In the genomic region with DNA sequence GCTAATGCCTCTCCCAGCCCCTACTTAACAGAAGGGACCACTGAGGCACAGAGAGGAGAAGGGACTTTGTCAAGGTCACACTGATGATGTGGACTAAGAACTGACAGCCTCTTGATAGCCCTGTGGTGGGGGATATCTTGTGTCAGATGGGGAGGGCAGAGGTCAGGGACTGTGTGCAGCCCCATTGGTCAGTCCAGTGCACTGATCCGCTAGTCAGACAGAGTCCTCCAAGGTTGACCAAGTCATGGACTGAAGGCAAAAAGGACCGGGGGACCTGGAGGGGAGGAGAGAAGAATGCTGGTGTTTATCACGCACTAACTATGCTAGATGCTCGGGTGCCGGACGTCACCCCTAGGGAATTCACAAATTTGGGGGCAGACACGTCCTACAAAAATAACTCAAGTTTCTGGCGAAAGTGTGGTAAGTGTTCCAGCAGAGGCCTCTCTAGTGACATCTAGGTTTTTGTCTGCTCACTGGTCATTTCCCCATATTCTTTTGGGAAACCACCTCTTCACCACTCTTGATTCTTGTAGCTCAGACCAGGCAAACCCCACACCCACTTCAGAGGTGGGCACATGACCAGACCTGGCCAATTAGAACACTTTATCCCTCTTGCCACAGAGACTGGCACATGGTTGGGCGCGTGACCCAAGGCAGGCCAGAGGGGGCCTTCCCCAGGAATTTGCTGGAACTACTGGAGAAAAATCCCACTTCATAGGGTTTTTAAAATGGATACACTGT, we compare ENCODE assay signal across 1 cellular context.
TF ChIP-seq lines count a peak whose summit lies in the region.

No MANE protein-coding gene starts in this region.

TF ChIP-seq in GM12878, 131 proteins besides CTCF, POLR2A, EP300 and RAD21 (continued from another document and continues in another):
- TF ChIP-seq, protein P1, sequence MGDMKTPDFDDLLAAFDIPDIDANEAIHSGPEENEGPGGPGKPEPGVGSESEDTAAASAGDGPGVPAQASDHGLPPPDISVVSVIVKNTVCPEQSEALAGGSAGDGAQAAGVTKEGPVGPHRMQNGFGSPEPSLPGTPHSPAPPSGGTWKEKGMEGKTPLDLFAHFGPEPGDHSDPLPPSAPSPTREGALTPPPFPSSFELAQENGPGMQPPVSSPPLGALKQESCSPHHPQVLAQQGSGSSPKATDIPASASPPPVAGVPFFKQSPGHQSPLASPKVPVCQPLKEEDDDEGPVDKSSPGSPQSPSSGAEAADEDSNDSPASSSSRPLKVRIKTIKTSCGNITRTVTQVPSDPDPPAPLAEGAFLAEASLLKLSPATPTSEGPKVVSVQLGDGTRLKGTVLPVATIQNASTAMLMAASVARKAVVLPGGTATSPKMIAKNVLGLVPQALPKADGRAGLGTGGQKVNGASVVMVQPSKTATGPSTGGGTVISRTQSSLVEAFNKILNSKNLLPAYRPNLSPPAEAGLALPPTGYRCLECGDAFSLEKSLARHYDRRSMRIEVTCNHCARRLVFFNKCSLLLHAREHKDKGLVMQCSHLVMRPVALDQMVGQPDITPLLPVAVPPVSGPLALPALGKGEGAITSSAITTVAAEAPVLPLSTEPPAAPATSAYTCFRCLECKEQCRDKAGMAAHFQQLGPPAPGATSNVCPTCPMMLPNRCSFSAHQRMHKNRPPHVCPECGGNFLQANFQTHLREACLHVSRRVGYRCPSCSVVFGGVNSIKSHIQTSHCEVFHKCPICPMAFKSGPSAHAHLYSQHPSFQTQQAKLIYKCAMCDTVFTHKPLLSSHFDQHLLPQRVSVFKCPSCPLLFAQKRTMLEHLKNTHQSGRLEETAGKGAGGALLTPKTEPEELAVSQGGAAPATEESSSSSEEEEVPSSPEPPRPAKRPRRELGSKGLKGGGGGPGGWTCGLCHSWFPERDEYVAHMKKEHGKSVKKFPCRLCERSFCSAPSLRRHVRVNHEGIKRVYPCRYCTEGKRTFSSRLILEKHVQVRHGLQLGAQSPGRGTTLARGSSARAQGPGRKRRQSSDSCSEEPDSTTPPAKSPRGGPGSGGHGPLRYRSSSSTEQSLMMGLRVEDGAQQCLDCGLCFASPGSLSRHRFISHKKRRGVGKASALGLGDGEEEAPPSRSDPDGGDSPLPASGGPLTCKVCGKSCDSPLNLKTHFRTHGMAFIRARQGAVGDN (IDR thresholded peaks at IDR 0.05), result peak; percentile 89
- TF ChIP-seq NRF1 (conservative IDR thresholded peaks at IDR 0.05; ENCODE audit: low read depth, low read length) (no peak), PML (IDR thresholded peaks at IDR 0.05; ENCODE audit: low read length) (no peak), E4F1 (IDR thresholded peaks at IDR 0.05; ENCODE audit: borderline replicate concordance, partially characterized antibody) (no peak), HDGF (IDR thresholded peaks at IDR 0.05) (no peak), ATF7 (IDR thresholded peaks at IDR 0.05; ENCODE audit: low read depth) (no peak), NFXL1 (IDR thresholded peaks at IDR 0.05; ENCODE audit: borderline replicate concordance) (no peak), MTA2 (IDR thresholded peaks at IDR 0.05; ENCODE audit: low read depth) (peak; percentile 29; the same call in 1 of the 2 replicates), FOXM1 (IDR thresholded peaks at IDR 0.05; ENCODE audit: low read depth, low read length) (no peak), ZBTB33 (IDR thresholded peaks at IDR 0.05) (no peak), SREBF2 (IDR thresholded peaks at IDR 0.05; ENCODE audit: low read length) (no peak), STAT1 (conservative IDR thresholded peaks at IDR 0.05) (no peak), BHLHE40 (IDR thresholded peaks at IDR 0.05; ENCODE audit: borderline replicate concordance in 1 of 2, low read depth in 2 of 2, low read length in 1 of 2) (peak in 1 of 2 experiments; percentile 79; a peak in 2 of 4 replicates), HDAC2 (IDR thresholded peaks at IDR 0.05) (no peak), TCF12 (IDR thresholded peaks at IDR 0.05; ENCODE audit: low read depth, low read length) (no peak), TBL1XR1 (IDR thresholded peaks at IDR 0.05; ENCODE audit: low read depth, low read length) (no peak), CBX3 (IDR thresholded peaks at IDR 0.05; ENCODE audit: borderline replicate concordance, low read depth) (no peak), CEBPB (IDR thresholded peaks at IDR 0.05; ENCODE audit: borderline replicate concordance in 1 of 2, low read depth in 2 of 2, low read length in 2 of 2) (no peak), BCL3 (IDR thresholded peaks at IDR 0.05; ENCODE audit: borderline replicate concordance, insufficient read depth, low read depth, low read length, poor library complexity, severe bottlenecking) (no peak), SMAD1 (IDR thresholded peaks at IDR 0.05; ENCODE audit: low read depth, partially characterized antibody) (no peak), SP1 (IDR thresholded peaks at IDR 0.05; ENCODE audit: low read depth, low read length) (no peak), ZNF274 (IDR thresholded peaks at IDR 0.05; ENCODE audit: insufficient read depth, insufficient read length) (no peak), EZH2 (IDR thresholded peaks at IDR 0.05; ENCODE audit: borderline replicate concordance, control insufficient read depth, low read depth, low read length) (no peak), ZNF592 (IDR thresholded peaks at IDR 0.05) (no peak), NBN (IDR thresholded peaks at IDR 0.05) (0 out of 2 replicates have a peak, but pooled peaks have one; percentile 18)
- TF ChIP-seq, protein P2, sequence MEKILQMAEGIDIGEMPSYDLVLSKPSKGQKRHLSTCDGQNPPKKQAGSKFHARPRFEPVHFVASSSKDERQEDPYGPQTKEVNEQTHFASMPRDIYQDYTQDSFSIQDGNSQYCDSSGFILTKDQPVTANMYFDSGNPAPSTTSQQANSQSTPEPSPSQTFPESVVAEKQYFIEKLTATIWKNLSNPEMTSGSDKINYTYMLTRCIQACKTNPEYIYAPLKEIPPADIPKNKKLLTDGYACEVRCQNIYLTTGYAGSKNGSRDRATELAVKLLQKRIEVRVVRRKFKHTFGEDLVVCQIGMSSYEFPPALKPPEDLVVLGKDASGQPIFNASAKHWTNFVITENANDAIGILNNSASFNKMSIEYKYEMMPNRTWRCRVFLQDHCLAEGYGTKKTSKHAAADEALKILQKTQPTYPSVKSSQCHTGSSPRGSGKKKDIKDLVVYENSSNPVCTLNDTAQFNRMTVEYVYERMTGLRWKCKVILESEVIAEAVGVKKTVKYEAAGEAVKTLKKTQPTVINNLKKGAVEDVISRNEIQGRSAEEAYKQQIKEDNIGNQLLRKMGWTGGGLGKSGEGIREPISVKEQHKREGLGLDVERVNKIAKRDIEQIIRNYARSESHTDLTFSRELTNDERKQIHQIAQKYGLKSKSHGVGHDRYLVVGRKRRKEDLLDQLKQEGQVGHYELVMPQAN (conservative IDR thresholded peaks at IDR 0.05), result no peak
- TF ChIP-seq, protein P3, sequence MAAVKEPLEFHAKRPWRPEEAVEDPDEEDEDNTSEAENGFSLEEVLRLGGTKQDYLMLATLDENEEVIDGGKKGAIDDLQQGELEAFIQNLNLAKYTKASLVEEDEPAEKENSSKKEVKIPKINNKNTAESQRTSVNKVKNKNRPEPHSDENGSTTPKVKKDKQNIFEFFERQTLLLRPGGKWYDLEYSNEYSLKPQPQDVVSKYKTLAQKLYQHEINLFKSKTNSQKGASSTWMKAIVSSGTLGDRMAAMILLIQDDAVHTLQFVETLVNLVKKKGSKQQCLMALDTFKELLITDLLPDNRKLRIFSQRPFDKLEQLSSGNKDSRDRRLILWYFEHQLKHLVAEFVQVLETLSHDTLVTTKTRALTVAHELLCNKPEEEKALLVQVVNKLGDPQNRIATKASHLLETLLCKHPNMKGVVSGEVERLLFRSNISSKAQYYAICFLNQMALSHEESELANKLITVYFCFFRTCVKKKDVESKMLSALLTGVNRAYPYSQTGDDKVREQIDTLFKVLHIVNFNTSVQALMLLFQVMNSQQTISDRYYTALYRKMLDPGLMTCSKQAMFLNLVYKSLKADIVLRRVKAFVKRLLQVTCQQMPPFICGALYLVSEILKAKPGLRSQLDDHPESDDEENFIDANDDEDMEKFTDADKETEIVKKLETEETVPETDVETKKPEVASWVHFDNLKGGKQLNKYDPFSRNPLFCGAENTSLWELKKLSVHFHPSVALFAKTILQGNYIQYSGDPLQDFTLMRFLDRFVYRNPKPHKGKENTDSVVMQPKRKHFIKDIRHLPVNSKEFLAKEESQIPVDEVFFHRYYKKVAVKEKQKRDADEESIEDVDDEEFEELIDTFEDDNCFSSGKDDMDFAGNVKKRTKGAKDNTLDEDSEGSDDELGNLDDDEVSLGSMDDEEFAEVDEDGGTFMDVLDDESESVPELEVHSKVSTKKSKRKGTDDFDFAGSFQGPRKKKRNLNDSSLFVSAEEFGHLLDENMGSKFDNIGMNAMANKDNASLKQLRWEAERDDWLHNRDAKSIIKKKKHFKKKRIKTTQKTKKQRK (IDR thresholded peaks at IDR 0.05; ENCODE audit: low read depth, low read length), result no peak
- TF ChIP-seq, protein P4, sequence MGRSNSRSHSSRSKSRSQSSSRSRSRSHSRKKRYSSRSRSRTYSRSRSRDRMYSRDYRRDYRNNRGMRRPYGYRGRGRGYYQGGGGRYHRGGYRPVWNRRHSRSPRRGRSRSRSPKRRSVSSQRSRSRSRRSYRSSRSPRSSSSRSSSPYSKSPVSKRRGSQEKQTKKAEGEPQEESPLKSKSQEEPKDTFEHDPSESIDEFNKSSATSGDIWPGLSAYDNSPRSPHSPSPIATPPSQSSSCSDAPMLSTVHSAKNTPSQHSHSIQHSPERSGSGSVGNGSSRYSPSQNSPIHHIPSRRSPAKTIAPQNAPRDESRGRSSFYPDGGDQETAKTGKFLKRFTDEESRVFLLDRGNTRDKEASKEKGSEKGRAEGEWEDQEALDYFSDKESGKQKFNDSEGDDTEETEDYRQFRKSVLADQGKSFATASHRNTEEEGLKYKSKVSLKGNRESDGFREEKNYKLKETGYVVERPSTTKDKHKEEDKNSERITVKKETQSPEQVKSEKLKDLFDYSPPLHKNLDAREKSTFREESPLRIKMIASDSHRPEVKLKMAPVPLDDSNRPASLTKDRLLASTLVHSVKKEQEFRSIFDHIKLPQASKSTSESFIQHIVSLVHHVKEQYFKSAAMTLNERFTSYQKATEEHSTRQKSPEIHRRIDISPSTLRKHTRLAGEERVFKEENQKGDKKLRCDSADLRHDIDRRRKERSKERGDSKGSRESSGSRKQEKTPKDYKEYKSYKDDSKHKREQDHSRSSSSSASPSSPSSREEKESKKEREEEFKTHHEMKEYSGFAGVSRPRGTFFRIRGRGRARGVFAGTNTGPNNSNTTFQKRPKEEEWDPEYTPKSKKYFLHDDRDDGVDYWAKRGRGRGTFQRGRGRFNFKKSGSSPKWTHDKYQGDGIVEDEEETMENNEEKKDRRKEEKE (IDR thresholded peaks at IDR 0.05), result no peak
